1 cellular context compared by ENCODE assay signal in the genomic region with DNA sequence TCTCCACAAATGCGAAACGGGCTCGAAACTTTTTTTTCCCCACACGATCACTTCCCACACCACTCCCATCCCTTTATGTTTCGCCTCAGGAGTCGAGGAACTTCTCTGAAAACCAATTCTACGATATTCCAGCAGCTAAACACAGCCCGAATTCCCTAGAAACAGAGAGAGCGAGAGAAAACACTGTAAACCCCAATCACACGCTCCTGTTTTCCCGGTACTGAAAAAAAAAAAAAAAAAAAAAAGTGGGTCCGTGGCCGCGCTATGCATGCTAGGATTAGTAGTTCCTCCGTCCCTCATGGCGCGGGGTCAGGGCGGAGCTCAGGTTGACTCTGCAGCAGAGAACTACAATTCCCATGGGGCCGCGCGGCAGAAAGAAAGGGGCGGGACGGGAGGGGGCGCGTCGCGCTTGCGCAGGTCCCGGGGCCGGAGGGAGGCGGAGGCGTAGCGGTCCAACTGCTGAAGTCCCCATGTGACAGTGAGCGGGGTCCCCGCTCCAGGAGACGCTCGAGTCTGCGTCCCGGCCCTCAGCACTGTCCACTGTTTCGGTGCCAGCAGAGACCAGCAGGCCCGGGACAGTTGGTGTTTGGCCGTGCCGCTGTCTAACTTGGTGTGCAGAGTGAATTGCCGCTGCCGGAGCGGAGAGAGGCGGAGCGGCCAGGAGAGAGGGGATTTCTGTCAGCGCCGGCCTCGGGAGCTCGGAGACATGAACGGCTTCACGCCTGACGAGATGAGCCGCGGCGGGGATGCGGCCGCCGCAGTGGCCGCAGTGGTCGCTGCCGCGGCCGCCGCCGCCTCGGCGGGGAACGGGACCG.
A peak's percentile ranks its signal among the peaks of the same experiment; 100 is the strongest.
TF ChIP-seq lines count a peak whose summit lies in the region.

A gene with protein sequence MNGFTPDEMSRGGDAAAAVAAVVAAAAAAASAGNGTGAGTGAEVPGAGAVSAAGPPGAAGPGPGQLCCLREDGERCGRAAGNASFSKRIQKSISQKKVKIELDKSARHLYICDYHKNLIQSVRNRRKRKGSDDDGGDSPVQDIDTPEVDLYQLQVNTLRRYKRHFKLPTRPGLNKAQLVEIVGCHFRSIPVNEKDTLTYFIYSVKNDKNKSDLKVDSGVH (plus strand): TSS at position 478 of the 815 bp plus-strand sequence. CDS start 229 bp downstream, at position 707.

TF ChIP-seq in GM12878, 131 proteins besides CTCF, POLR2A, EP300 and RAD21 (continued from another document and continues in another):
- TF ChIP-seq ZBTB40 (IDR thresholded peaks at IDR 0.05; ENCODE audit: borderline replicate concordance) (peak; percentile 39; the same call in 1 of the 2 replicates), BACH1 (IDR thresholded peaks at IDR 0.05; ENCODE audit: borderline replicate concordance) (peak; percentile 75; the same call in 1 of the 2 replicates), CEBPZ (IDR thresholded peaks at IDR 0.05; ENCODE audit: low read depth, low read length) (no peak), ZBED1 (IDR thresholded peaks at IDR 0.05; ENCODE audit: borderline replicate concordance) (no peak; the same call in 1 of the 2 replicates), LARP7 (IDR thresholded peaks at IDR 0.05) (no peak; the same call in 1 of the 2 replicates), BCL3 (IDR thresholded peaks at IDR 0.05; ENCODE audit: borderline replicate concordance, insufficient read depth, low read depth, low read length, poor library complexity, severe bottlenecking) (no peak), NFIC (IDR thresholded peaks at IDR 0.05; ENCODE audit: low read depth, low read length) (no peak), SRF (IDR thresholded peaks at IDR 0.05; ENCODE audit: low read depth in 2 of 2, low read length in 2 of 2) (0 out of 4 replicates have a peak, but pooled peaks of 1 of the 2 experiments have one; percentile 31), CREM (IDR thresholded peaks at IDR 0.05; ENCODE audit: low read depth) (peak; percentile 79), ZNF24 (IDR thresholded peaks at IDR 0.05) (no peak), YBX1 (IDR thresholded peaks at IDR 0.05) (no peak), ZNF217 (IDR thresholded peaks at IDR 0.05) (no peak), ZNF592 (IDR thresholded peaks at IDR 0.05) (no peak), ZNF207 (IDR thresholded peaks at IDR 0.05; ENCODE audit: borderline replicate concordance) (no peak), FOXM1 (IDR thresholded peaks at IDR 0.05; ENCODE audit: low read depth, low read length) (no peak)
- TF ChIP-seq, protein P1, sequence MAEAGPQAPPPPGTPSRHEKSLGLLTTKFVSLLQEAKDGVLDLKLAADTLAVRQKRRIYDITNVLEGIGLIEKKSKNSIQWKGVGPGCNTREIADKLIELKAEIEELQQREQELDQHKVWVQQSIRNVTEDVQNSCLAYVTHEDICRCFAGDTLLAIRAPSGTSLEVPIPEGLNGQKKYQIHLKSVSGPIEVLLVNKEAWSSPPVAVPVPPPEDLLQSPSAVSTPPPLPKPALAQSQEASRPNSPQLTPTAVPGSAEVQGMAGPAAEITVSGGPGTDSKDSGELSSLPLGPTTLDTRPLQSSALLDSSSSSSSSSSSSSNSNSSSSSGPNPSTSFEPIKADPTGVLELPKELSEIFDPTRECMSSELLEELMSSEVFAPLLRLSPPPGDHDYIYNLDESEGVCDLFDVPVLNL (IDR thresholded peaks at IDR 0.05; ENCODE audit: low read depth, low read length), result no peak
- TF ChIP-seq, protein P2, sequence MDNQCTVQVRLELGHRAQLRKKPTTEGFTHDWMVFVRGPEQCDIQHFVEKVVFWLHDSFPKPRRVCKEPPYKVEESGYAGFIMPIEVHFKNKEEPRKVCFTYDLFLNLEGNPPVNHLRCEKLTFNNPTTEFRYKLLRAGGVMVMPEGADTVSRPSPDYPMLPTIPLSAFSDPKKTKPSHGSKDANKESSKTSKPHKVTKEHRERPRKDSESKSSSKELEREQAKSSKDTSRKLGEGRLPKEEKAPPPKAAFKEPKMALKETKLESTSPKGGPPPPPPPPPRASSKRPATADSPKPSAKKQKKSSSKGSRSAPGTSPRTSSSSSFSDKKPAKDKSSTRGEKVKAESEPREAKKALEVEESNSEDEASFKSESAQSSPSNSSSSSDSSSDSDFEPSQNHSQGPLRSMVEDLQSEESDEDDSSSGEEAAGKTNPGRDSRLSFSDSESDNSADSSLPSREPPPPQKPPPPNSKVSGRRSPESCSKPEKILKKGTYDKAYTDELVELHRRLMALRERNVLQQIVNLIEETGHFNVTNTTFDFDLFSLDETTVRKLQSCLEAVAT (IDR thresholded peaks at IDR 0.05), result peak; percentile 32; the same call in 1 of the 2 replicates
- TF ChIP-seq, protein P3, sequence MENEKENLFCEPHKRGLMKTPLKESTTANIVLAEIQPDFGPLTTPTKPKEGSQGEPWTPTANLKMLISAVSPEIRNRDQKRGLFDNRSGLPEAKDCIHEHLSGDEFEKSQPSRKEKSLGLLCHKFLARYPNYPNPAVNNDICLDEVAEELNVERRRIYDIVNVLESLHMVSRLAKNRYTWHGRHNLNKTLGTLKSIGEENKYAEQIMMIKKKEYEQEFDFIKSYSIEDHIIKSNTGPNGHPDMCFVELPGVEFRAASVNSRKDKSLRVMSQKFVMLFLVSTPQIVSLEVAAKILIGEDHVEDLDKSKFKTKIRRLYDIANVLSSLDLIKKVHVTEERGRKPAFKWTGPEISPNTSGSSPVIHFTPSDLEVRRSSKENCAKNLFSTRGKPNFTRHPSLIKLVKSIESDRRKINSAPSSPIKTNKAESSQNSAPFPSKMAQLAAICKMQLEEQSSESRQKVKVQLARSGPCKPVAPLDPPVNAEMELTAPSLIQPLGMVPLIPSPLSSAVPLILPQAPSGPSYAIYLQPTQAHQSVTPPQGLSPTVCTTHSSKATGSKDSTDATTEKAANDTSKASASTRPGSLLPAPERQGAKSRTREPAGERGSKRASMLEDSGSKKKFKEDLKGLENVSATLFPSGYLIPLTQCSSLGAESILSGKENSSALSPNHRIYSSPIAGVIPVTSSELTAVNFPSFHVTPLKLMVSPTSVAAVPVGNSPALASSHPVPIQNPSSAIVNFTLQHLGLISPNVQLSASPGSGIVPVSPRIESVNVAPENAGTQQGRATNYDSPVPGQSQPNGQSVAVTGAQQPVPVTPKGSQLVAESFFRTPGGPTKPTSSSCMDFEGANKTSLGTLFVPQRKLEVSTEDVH (IDR thresholded peaks at IDR 0.05; ENCODE audit: low read depth, partially characterized antibody), result peak; percentile 27
- TF ChIP-seq, protein P4, sequence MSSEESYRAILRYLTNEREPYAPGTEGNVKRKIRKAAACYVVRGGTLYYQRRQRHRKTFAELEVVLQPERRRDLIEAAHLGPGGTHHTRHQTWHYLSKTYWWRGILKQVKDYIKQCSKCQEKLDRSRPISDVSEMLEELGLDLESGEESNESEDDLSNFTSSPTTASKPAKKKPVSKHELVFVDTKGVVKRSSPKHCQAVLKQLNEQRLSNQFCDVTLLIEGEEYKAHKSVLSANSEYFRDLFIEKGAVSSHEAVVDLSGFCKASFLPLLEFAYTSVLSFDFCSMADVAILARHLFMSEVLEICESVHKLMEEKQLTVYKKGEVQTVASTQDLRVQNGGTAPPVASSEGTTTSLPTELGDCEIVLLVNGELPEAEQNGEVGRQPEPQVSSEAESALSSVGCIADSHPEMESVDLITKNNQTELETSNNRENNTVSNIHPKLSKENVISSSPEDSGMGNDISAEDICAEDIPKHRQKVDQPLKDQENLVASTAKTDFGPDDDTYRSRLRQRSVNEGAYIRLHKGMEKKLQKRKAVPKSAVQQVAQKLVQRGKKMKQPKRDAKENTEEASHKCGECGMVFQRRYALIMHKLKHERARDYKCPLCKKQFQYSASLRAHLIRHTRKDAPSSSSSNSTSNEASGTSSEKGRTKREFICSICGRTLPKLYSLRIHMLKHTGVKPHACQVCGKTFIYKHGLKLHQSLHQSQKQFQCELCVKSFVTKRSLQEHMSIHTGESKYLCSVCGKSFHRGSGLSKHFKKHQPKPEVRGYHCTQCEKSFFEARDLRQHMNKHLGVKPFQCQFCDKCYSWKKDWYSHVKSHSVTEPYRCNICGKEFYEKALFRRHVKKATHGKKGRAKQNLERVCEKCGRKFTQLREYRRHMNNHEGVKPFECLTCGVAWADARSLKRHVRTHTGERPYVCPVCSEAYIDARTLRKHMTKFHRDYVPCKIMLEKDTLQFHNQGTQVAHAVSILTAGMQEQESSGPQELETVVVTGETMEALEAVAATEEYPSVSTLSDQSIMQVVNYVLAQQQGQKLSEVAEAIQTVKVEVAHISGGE (CRISPR knock-in tag; IDR thresholded peaks at IDR 0.05), result no peak
